21 cellular contexts compared by ENCODE assay signal in genomic region chr7:12623223-12623622, GRCh38. TPM values are rescaled to one million over a fixed set of nuclear protein-coding genes. Genes with fewer than 3 reads are reported as not detected.
"Had no signal": no experiment of that assay in that cellular context is flagged by ENCODE, and none has a peak within 500 bp of the region (broad histone marks: within the 10 kb centered on the region; RNA-seq: fewer than 3 reads in every experiment).

No MANE protein-coding gene starts in this region.

- H3K4me1 ChIP-seq: left ventricle myocardium inferior, prostate gland, tibial artery had no signal

- H3K27ac ChIP-seq: body of pancreas, cardiac muscle cell, foreskin keratinocyte, left ventricle myocardium inferior, ovary, prostate gland, tibial artery had no signal

- DNase-seq: activated CD4-positive, alpha-beta T cell treated with anti-CD3 and anti-CD28 coated beads, Interleukin-2, amount 10 ng/mL, durations not matched to agents 7 days and 5 days; activated CD8-positive, alpha-beta memory T cell treated with anti-CD3 and anti-CD28 coated beads, Interleukin-2, amount 10 ng/mL, durations not matched to agents 7 days and 5 days; activated CD8-positive, alpha-beta T cell treated with anti-CD3 and anti-CD28 coated beads for 36 hours; activated gamma-delta T cell treated with Interleukin-2 at 50 U/mL for 16 hours; activated T-cell treated with anti-CD3 and anti-CD28 coated beads for 4 hours; anterior cingulate cortex; body of pancreas; cortex of kidney; left ventricle myocardium inferior; naive thymus-derived CD8-positive, alpha-beta T cell; ovary; stimulated activated CD4-positive, alpha-beta T cell treated with anti-CD3 and anti-CD28 coated beads, Interleukin-2, amount 100 ng/mL, for 24 hours; stimulated activated naive CD8-positive, alpha-beta T cell treated with anti-CD3 and anti-CD28 coated beads, Interleukin-15, amount 100 ng/mL, for 72 hours; tibial artery had no signal

- ATAC-seq: activated CD4-positive, CD25-positive, alpha-beta regulatory T cell treated with anti-CD3 and anti-CD28 coated beads, Interleukin-2, amount 50 U/mL, for 24 hours; activated CD8-positive, alpha-beta memory T cell treated with anti-CD3 and anti-CD28 coated beads, Interleukin-2, amount 10 ng/mL, durations not matched to agents 7 days and 5 days; activated CD8-positive, alpha-beta T cell treated with anti-CD3 and anti-CD28 coated beads for 36 hours; naive thymus-derived CD8-positive, alpha-beta T cell; stimulated activated effector memory CD8-positive, alpha-beta T cell treated with anti-CD3 and anti-CD28 coated beads, Interleukin-12 subunit alpha, Interleukin-12 subunit beta, amount 100 ng/mL, for 72 hours; stimulated activated naive CD8-positive, alpha-beta T cell treated with anti-CD3 and anti-CD28 coated beads, Interleukin-15, amount 100 ng/mL, for 72 hours had no signal

- H3K36me3 ChIP-seq: cardiac muscle cell, left ventricle myocardium inferior, ovary, prostate gland, tibial artery had no signal

- H3K27me3 ChIP-seq: body of pancreas, cardiac muscle cell, foreskin keratinocyte, ovary, tibial artery had no signal

- H3K4me3 ChIP-seq: body of pancreas, cardiac muscle cell, left ventricle myocardium inferior, ovary, prostate gland, tibial artery had no signal

- H3K9me3 ChIP-seq: body of pancreas, left ventricle myocardium inferior, ovary, prostate gland, tibial artery had no signal

RNA-seq across cellular contexts. Expression of gene SCIN, which starts 52.7 kb away (rescaled TPM):
- total RNA-seq: activated CD8-positive, alpha-beta T cell treated with anti-CD3 and anti-CD28 coated beads for 36 hours; activated T-helper 1 cell treated with anti-CD3 and anti-CD28 coated beads, Interleukin-12 subunit alpha, Interleukin-12 subunit beta, Interleukin-2, Interleukin-4 antibody, amounts not matched to agents 30 ng/mL and 10 ng/mL and 1 ng/mL, durations not matched to agents 14 hours and 24 hours and 36 hours; left ventricle myocardium inferior; lung microvascular endothelial cell had no signal
- polyA plus RNA-seq: foreskin keratinocyte had no signal
